Comparison of ENCODE assay signal across 11 cellular contexts in the genomic region with DNA sequence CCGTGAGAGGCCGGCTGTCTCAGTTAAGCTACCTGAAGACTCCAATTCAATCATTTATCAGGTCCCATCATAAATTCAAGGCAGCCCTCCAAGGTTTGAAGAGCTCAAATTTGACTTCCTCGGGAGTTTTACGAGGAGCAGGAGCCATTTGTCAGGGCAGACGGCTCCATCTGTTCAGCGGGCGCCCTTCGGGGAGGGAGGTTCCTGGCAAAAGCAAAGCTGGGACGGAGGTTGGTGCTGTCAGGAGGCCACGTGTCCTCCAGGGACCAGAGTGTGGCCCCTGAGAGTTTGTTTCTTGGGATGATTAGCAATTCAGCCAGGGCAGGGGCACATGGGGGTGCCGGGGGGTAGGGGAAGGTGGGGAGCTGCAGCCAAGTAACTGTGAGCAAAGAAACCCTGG.
"Had no signal": no experiment of that assay in that cellular context is flagged by ENCODE, and none has a peak within 500 bp of the region (broad histone marks: within the 10 kb centered on the region; RNA-seq: fewer than 3 reads in every experiment).

No MANE protein-coding gene starts in this region.

- H3K9me3 ChIP-seq: adrenal gland, tibial nerve had no signal

- H3K4me1 ChIP-seq: adrenal gland, tibial nerve had no signal

- H3K36me3 ChIP-seq: adrenal gland, tibial nerve had no signal

- H3K27ac ChIP-seq: adrenal gland, epithelial cell of prostate, tibial nerve had no signal

- DNase-seq: activated CD4-positive, alpha-beta T cell treated with anti-CD3 and anti-CD28 coated beads, Interleukin-2, amount 10 ng/mL, durations not matched to agents 7 days and 5 days; activated CD8-positive, alpha-beta memory T cell treated with anti-CD3 and anti-CD28 coated beads for 24 hours; activated naive CD4-positive, alpha-beta T cell treated with anti-CD3 and anti-CD28 coated beads, Interleukin-2, amount 10 ng/mL, durations not matched to agents 7 days and 5 days; adrenal gland; cortex of kidney; effector memory CD4-positive, alpha-beta T cell; retina; T-helper 17 cell had no signal

- H3K4me3 ChIP-seq: adrenal gland, smooth muscle cell, tibial nerve had no signal

- H3K4me2 ChIP-seq: smooth muscle cell had no signal
